8 cellular contexts compared by ENCODE assay signal in the genomic region with DNA sequence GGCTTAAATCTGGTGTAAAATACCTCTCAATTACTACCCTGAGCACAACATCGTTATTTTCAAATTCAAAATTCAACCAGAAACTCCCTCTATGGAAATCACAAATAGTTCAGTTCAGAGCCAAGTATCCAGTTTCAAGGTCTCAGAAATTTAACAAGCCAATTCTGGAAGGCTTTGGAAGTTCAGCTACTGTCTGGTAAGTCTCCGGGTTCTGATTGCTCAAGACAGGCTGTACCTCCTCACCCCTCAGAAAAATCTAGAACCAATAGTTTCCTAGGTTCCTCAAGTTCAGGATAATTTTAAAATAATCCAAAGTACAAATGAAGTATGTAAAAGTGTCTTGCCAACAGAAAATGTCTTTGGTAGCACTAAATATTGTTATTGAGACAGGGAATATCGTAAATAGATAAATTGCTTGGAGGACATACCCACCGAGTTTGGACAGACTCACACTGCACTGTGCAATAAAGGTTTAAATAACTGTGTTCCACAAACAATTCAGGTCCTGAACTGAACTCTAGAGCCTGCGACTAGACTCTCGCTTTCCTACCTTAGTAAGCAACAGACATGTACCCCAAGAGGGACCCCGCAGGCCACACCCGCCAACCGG. TPM values are rescaled to one million over a fixed set of nuclear protein-coding genes. Genes with fewer than 3 reads are reported as not detected.
A peak's percentile ranks its signal among the peaks of the same experiment; 100 is the strongest.
DNase-seq lines count a peak whose midpoint lies in the region; ATAC-seq and TF ChIP-seq lines count a peak whose summit lies in the region.

No MANE protein-coding gene starts in this region.

- intact Hi-C loops in HCT116 (cut with micrococcal nuclease) (no loop called here), adrenal gland (cut with DNase I) (no loop called here)

- peaks cover 53% of the 10 kb centered on the region for H3K79me2 ChIP-seq in HCT116 (ENCODE audit: insufficient read depth, low read length)

- peak overlapping the region; percentile 70 for H3K4me2 ChIP-seq in HCT116 (ENCODE audit: low read length)

- H3K9me2 ChIP-seq in HCT116 (ENCODE audit: insufficient read depth): no peaks in the 10 kb centered on the region

- H3K27me3 ChIP-seq in HCT116 (ENCODE audit: insufficient read depth, low read length) (no peaks in the 10 kb centered on the region), adrenal gland (no peaks in the 10 kb centered on the region), tibial nerve (peaks cover 0 to 9% of the 10 kb centered on the region in 2 donors)

- H2AFZ ChIP-seq in HCT116 (ENCODE audit: low read depth, low read length, poor library complexity, severe bottlenecking): no peak overlapping the region

- no peak for TF ChIP-seq POLR2A in HCT116 (IDR thresholded peaks at IDR 0.05; ENCODE audit: borderline replicate concordance, extremely low read depth, insufficient read depth, insufficient read length)
- no peak for TF ChIP-seq POLR2A in adrenal gland (IDR thresholded peaks at IDR 0.05)
- no peak for TF ChIP-seq POLR2A in tibial nerve (IDR thresholded peaks at IDR 0.05)

- peaks cover 6 to 16% of the 10 kb centered on the region in 2 experiments; a peak in 3 of 4 replicates for H3K4me1 ChIP-seq in HCT116 (ENCODE audit: control insufficient read depth in 1 of 2, insufficient read depth in 2 of 2, low read length in 2 of 2)
- peaks cover 15 to 25% of the 10 kb centered on the region in 2 donors for H3K4me1 ChIP-seq in adrenal gland (replicated peaks in 1 of 2)
- peaks cover 0 to 16% (median 10%) of the 10 kb centered on the region in 4 donors for H3K4me1 ChIP-seq in tibial nerve

- WGBS in adrenal gland, 4 donors: 3 to 5% (median 4%) methylated on average over 6 to 9 of the region's 9 CpGs
- 4 to 7% methylated on average over 9 of the region's 9 CpGs for WGBS in tibial nerve, 2 donors

- H4K20me1 ChIP-seq in HCT116 (ENCODE audit: insufficient read depth): no peaks in the 10 kb centered on the region

- ATAC-seq in HCT116 (peak; percentile 19), HG03442 (IDR thresholded peaks at IDR 0.05; ENCODE audit: unreplicated experiment) (no peak)

- TSS peak; percentile 63 for BruUV-seq in HCT116 (replicated peaks; lab: Mats Ljungman, UMichigan)

- TF ChIP-seq EP300 in tibial nerve (IDR thresholded peaks at IDR 0.05): no peak

- H3K36me3 ChIP-seq in HCT116 (ENCODE audit: control insufficient read depth in 1 of 2, insufficient read depth in 2 of 2, low read length in 2 of 2) (no peaks in the 10 kb centered on the region), adrenal gland (replicated peaks in 1 of 2) (no peaks in the 10 kb centered on the region), tibial nerve (no peaks in the 10 kb centered on the region)

- no peak for TF ChIP-seq RAD21 in HCT116 (IDR thresholded peaks at IDR 0.05; ENCODE audit: low read depth)

- peak overlapping the region; percentile 78 to 85 for H3K4me3 ChIP-seq in HCT116 (replicated peaks in 1 of 2; ENCODE audit: low read depth in 1 of 2, low read length in 2 of 2)
- peak overlapping the region; percentile 71 to 87 (median 74) for H3K4me3 ChIP-seq in adrenal gland
- peak overlapping the region; percentile 72 to 98 (median 84) for H3K4me3 ChIP-seq in tibial nerve

- RAD21 ChIA-PET in HCT116 (lab: Charles Lee; ENCODE audit: low non-redundant PET in 1 of 2, low total read pairs in 2 of 2, uncharacterized antibody in 2 of 2, unreplicated experiment in 2 of 2): no interaction called here

- H3K9ac ChIP-seq in HCT116 (ENCODE audit: low read length): peak overlapping the region; percentile 88

- CTCF ChIA-PET in HCT116 (lab: Charles Lee): interaction anchor here (1.1 to 1.2 kb wide), 2 partner anchors 10 to 14 kb away, joined by 6 to 13 read pairs; no protein-coding TSS in a partner anchor

- POLR2A ChIA-PET in HCT116 (lab: Charles Lee): interaction anchor here (0.5 to 1.3 kb wide), 7 partner anchors 8 to 974 kb away, joined by 3 to 9 read pairs (median 4); no protein-coding TSS in a partner anchor

- H3K9me3 ChIP-seq in HCT116 (ENCODE audit: control insufficient read depth in 1 of 2, insufficient read depth in 1 of 2, low read depth in 1 of 2, low read length in 2 of 2) (no peaks in the 10 kb centered on the region), adrenal gland (replicated peaks in 1 of 3) (no peaks in the 10 kb centered on the region), tibial nerve (no peaks in the 10 kb centered on the region)

- DNase-seq in A172 (ENCODE audit: low spot score): peak; percentile 4
- no peak for DNase-seq in HCT116 (ENCODE audit: low read depth, low spot score)
- DNase-seq in adrenal gland: no peak
- DNase-seq in left kidney (ENCODE audit: low read depth, low spot score): peak; percentile 23
- no peak for DNase-seq in tibial nerve (ENCODE audit: low spot score in 2 of 2)
- no peak for DNase-seq in 8988T
- no peak for DNase-seq in activated gamma-delta T cell treated with Interleukin-2 at 50 U/mL for 16 hours

- H3K27ac ChIP-seq in HCT116 (ENCODE audit: low read depth, low read length) (peak overlapping the region; percentile 91), adrenal gland (peak overlapping the region; percentile 76 to 96 (median 90)), tibial nerve (peak overlapping the region; percentile 76 to 94 (median 88))

- TF ChIP-seq CTCF in HCT116 (IDR thresholded peaks at IDR 0.05 in 2 of 3, conservative IDR thresholded peaks at IDR 0.05 in 1 of 3; ENCODE audit: borderline replicate concordance in 1 of 3, insufficient read depth in 1 of 3, low read depth in 2 of 3, low read length in 2 of 3) (no peak), adrenal gland (IDR thresholded peaks at IDR 0.05) (no peak), tibial nerve (IDR thresholded peaks at IDR 0.05) (no peak)

TF ChIP-seq in HCT116, 20 proteins besides CTCF, POLR2A, EP300 and RAD21:
- no peak for TF ChIP-seq SP1 (IDR thresholded peaks at IDR 0.05; ENCODE audit: low read depth)
- TF ChIP-seq CBX3 (IDR thresholded peaks at IDR 0.05; ENCODE audit: low read depth): no peak
- TF ChIP-seq, protein P1, sequence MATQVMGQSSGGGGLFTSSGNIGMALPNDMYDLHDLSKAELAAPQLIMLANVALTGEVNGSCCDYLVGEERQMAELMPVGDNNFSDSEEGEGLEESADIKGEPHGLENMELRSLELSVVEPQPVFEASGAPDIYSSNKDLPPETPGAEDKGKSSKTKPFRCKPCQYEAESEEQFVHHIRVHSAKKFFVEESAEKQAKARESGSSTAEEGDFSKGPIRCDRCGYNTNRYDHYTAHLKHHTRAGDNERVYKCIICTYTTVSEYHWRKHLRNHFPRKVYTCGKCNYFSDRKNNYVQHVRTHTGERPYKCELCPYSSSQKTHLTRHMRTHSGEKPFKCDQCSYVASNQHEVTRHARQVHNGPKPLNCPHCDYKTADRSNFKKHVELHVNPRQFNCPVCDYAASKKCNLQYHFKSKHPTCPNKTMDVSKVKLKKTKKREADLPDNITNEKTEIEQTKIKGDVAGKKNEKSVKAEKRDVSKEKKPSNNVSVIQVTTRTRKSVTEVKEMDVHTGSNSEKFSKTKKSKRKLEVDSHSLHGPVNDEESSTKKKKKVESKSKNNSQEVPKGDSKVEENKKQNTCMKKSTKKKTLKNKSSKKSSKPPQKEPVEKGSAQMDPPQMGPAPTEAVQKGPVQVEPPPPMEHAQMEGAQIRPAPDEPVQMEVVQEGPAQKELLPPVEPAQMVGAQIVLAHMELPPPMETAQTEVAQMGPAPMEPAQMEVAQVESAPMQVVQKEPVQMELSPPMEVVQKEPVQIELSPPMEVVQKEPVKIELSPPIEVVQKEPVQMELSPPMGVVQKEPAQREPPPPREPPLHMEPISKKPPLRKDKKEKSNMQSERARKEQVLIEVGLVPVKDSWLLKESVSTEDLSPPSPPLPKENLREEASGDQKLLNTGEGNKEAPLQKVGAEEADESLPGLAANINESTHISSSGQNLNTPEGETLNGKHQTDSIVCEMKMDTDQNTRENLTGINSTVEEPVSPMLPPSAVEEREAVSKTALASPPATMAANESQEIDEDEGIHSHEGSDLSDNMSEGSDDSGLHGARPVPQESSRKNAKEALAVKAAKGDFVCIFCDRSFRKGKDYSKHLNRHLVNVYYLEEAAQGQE (IDR thresholded peaks at IDR 0.05; ENCODE audit: low read depth): no peak
- TF ChIP-seq, protein P2, sequence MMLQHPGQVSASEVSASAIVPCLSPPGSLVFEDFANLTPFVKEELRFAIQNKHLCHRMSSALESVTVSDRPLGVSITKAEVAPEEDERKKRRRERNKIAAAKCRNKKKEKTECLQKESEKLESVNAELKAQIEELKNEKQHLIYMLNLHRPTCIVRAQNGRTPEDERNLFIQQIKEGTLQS (IDR thresholded peaks at IDR 0.05): no peak
- TF ChIP-seq YY1 (IDR thresholded peaks at IDR 0.05; ENCODE audit: extremely low read depth, insufficient replicate concordance, low read depth, low read length): no peak
- no peak for TF ChIP-seq EZH2 (IDR thresholded peaks at IDR 0.05)
- TF ChIP-seq TCF7L2 (IDR thresholded peaks at IDR 0.05; ENCODE audit: borderline replicate concordance, extremely low read depth, insufficient read depth, insufficient read length): no peak
- TF ChIP-seq SIN3A (IDR thresholded peaks at IDR 0.05; ENCODE audit: low read depth): no peak
- TF ChIP-seq POLR2AphosphoS5 (IDR thresholded peaks at IDR 0.05; ENCODE audit: low read depth, low read length): no peak
- TF ChIP-seq EZH2phosphoT487 (IDR thresholded peaks at IDR 0.05; ENCODE audit: borderline replicate concordance): no peak
- no peak for TF ChIP-seq EGR1 (IDR thresholded peaks at IDR 0.05; ENCODE audit: low read depth)
- no peak for TF ChIP-seq CEBPB (IDR thresholded peaks at IDR 0.05; ENCODE audit: low read depth)
- TF ChIP-seq SRF (IDR thresholded peaks at IDR 0.05; ENCODE audit: low read depth): no peak

RNA-seq across cellular contexts. Expression of a gene that starts 0.7 kb away (rescaled TPM):
- 40.8 and 53.7 TPM in 2 replicates for total RNA-seq in A172 (2014; rRNA removed; shearing (Covaris generic))
- total RNA-seq in HCT116 (2021; ENCODE audit: unreplicated experiment) (39.6 TPM), adrenal gland (10 to 100 TPM; 28.9 to 65.9 (median 43.5) TPM), tibial nerve (10 to 100 TPM; 25.5 to 39.1 (median 35.7) TPM)
- polyA plus RNA-seq in HCT116 (2012): 21.1 and 23.6 TPM in 2 replicates
- 10 to 100 TPM; 20.1 to 47.3 (median 34.5) TPM for polyA plus RNA-seq in adrenal gland

RNA-seq across cellular contexts. Expression of a gene that starts 35.7 kb away (rescaled TPM):
- total RNA-seq in A172 (2014; rRNA removed; shearing (Covaris generic)): 24.9 and 45.2 TPM in 2 replicates
- total RNA-seq in HCT116 (2021; ENCODE audit: unreplicated experiment): 10.7 TPM
- 3.9 and 5.1 TPM in 2 replicates for polyA plus RNA-seq in HCT116 (2012)
- total RNA-seq in adrenal gland: 1 to 10 TPM; 1.9 to 5.1 (median 3.6) TPM
- 1 to 10 TPM; 1.0 to 1.7 (median 1.3) TPM for polyA plus RNA-seq in adrenal gland
- 10 to 100 TPM in 1 of 4 donors, 1 to 10 TPM in 3; 5.9 to 15.3 (median 8.1) TPM for total RNA-seq in tibial nerve

Comparison
In these comparisons a context has a peak if more than half of its experiments do, and no peak if none do; other contexts are left out.
1. DNase-seq: peak in A172 (single experiment) and left kidney (single experiment); none in HCT116 (single experiment), adrenal gland (0 of 7), tibial nerve (0 of 2), 8988T (single experiment) and activated gamma-delta T cell treated with Interleukin-2 at 50 U/mL for 16 hours (single experiment).
2. Peak in every context shown above with its lines, with median percentiles within 50 percentile points of each other: H3K27ac ChIP-seq and H3K4me3 ChIP-seq.